In genomic region chr2:240309214-240309613, GRCh38 we compare ENCODE assay signal across 23 cellular contexts.
DNase-seq lines count a peak whose midpoint lies in the region; ATAC-seq, FAIRE-seq and TF ChIP-seq lines count a peak whose summit lies in the region.
"Had no signal": no experiment of that assay in that cellular context is flagged by ENCODE, and none has a peak within 500 bp of the region (broad histone marks: within the 10 kb centered on the region; RNA-seq: fewer than 3 reads in every experiment).

No MANE protein-coding gene starts in this region.

- no peak overlapping the region for H3T11ph ChIP-seq in H9 (ENCODE audit: low read length)

- H2BK12ac ChIP-seq in H9 (ENCODE audit: insufficient read length, low read depth, low read length), result no peak overlapping the region
- no peak overlapping the region for H2BK12ac ChIP-seq in H1 (ENCODE audit: low read depth, low read length)
- H2BK12ac ChIP-seq in neuronal stem cell (ENCODE audit: low read length), result no peak overlapping the region

- TF ChIP-seq CTCF in D721Med (IDR thresholded peaks at IDR 0.05; ENCODE audit: insufficient read depth, missing control alignments), result no peak
- no peak for TF ChIP-seq CTCF in H9 (conservative IDR thresholded peaks at IDR 0.05)
- no peak for TF ChIP-seq CTCF in H1 (IDR thresholded peaks at IDR 0.05; ENCODE audit: control extremely low read depth in 1 of 3, insufficient read depth in 1 of 3, low read depth in 1 of 3, low read length in 3 of 3)
- no peak for TF ChIP-seq CTCF in uterus (IDR thresholded peaks at IDR 0.05)

- H3K23ac ChIP-seq in H9 (ENCODE audit: insufficient read length, low read depth, low read length) (no peak overlapping the region), H1 (ENCODE audit: insufficient read length) (no peak overlapping the region), neuronal stem cell (ENCODE audit: low read depth, low read length, poor library complexity) (no peak overlapping the region)

- no peaks in the 10 kb centered on the region for H3K79me1 ChIP-seq in H9 (ENCODE audit: insufficient read depth, low read depth, low read length, poor library complexity, severe bottlenecking)
- no peaks in the 10 kb centered on the region for H3K79me1 ChIP-seq in H1 (ENCODE audit: low read depth, low read length)
- peaks cover 1% of the 10 kb centered on the region for H3K79me1 ChIP-seq in neuronal stem cell (ENCODE audit: low read depth, low read length)

- CTCF ChIA-PET in H1 (lab: Charles Lee; ENCODE audit: partially characterized antibody), result no interaction called here

- H4K91ac ChIP-seq in H9 (ENCODE audit: insufficient read length, low read depth, low read length) (no peak overlapping the region), H1 (replicated peaks; ENCODE audit: insufficient read length, low read length) (no peak overlapping the region), neuronal stem cell (ENCODE audit: low read depth, low read length, poor library complexity) (no peak overlapping the region)

- TF ChIP-seq RAD21 in H1 (IDR thresholded peaks at IDR 0.05 in 1 of 2, conservative IDR thresholded peaks at IDR 0.05 in 1 of 2; ENCODE audit: low read depth in 2 of 2, low read length in 2 of 2), result no peak

- H3K4ac ChIP-seq in H9 (ENCODE audit: low read depth, low read length) (no peak overlapping the region), H1 (replicated peaks; ENCODE audit: insufficient read length, low read depth, low read length) (no peak overlapping the region), neuronal stem cell (ENCODE audit: low read length) (no peak overlapping the region)

- H3K56ac ChIP-seq in H9 (ENCODE audit: insufficient read length, low read depth, low read length) (no peak overlapping the region), H1 (replicated peaks; ENCODE audit: insufficient read length, low read depth, low read length) (peak overlapping the region; percentile 96)

- no peak overlapping the region for H2AFZ ChIP-seq in H9 (ENCODE audit: low read length)
- no peak overlapping the region for H2AFZ ChIP-seq in H1 (ENCODE audit: low read length)
- no peak overlapping the region for H2AFZ ChIP-seq in neuronal stem cell (ENCODE audit: low read length)

- TF ChIP-seq EP300 in H1 (IDR thresholded peaks at IDR 0.05; ENCODE audit: borderline replicate concordance in 1 of 2, low read depth in 2 of 2, low read length in 2 of 2), result no peak

- H3K4me1 Mint-ChIP-seq in H9, result peaks cover 6 to 7% of the 10 kb centered on the region in 2 experiments
- H3K4me1 Mint-ChIP-seq: CD4-positive, CD25-positive, alpha-beta regulatory T cell had no signal

- H2BK120ac ChIP-seq in H9 (ENCODE audit: low read depth, low read length, poor library complexity, severe bottlenecking), result no peak overlapping the region
- no peak overlapping the region for H2BK120ac ChIP-seq in H1 (replicated peaks; ENCODE audit: low read depth, low read length)
- H2BK120ac ChIP-seq in neuronal stem cell (ENCODE audit: low read depth, low read length), result no peak overlapping the region

- no peak overlapping the region for H3K18ac ChIP-seq in H9 (ENCODE audit: insufficient read length, low read depth, low read length)
- H3K18ac ChIP-seq in H1 (ENCODE audit: extremely low read depth, low read length), result no peak overlapping the region
- H3K18ac ChIP-seq in neuronal stem cell (ENCODE audit: low read length), result no peak overlapping the region

- H3K27ac ChIP-seq in H9 (ENCODE audit: insufficient read length, low read depth, low read length) (no peak overlapping the region), H1 (ENCODE audit: low read depth, low read length) (no peak overlapping the region), neuronal stem cell (replicated peaks; ENCODE audit: low read length) (no peak overlapping the region), uterus (no peak overlapping the region)
- H3K27ac ChIP-seq: SK-N-MC had no signal

- POLR2A ChIA-PET in H1 (lab: Charles Lee; ENCODE audit: partially characterized antibody), result no interaction called here

- H2BK15ac ChIP-seq in H9 (ENCODE audit: low read depth, low read length) (no peak overlapping the region), H1 (ENCODE audit: low read length) (no peak overlapping the region), neuronal stem cell (ENCODE audit: low read length) (no peak overlapping the region)

- H3K14ac ChIP-seq in H9 (ENCODE audit: insufficient read depth, low read length) (no peak overlapping the region), H1 (ENCODE audit: insufficient read length) (no peak overlapping the region), neuronal stem cell (ENCODE audit: low read length) (peak overlapping the region; percentile 12)

- H3K4me2 ChIP-seq in H9 (ENCODE audit: insufficient read depth, insufficient read length, low read length) (no peak overlapping the region), H1 (ENCODE audit: insufficient read depth in 1 of 2, low read depth in 2 of 2, low read length in 2 of 2) (no peak overlapping the region), neuronal stem cell (ENCODE audit: insufficient read depth, low read length, poor library complexity, severe bottlenecking) (no peak overlapping the region)

- FAIRE-seq in D721Med (lab: Jason Lieb, UNC) (peak; percentile 70), H1 (lab: Jason Lieb, UNC) (peak; percentile 85)
- FAIRE-seq: A204.1 had no signal

- H4K8ac ChIP-seq in H9 (replicated peaks; ENCODE audit: insufficient read length, low read depth, low read length) (no peak overlapping the region), H1 (ENCODE audit: extremely low read depth, insufficient read depth, low read length) (no peak overlapping the region), neuronal stem cell (ENCODE audit: low read depth, low read length) (no peak overlapping the region)

- no peak overlapping the region for H2AK5ac ChIP-seq in H9 (ENCODE audit: insufficient read length, low read length)
- H2AK5ac ChIP-seq in H1 (ENCODE audit: low read depth, low read length), result no peak overlapping the region; the same call in 1 of the 2 replicates
- no peak overlapping the region for H2AK5ac ChIP-seq in neuronal stem cell (ENCODE audit: low read depth, low read length)

- no peaks in the 10 kb centered on the region for H3K79me2 ChIP-seq in H9 (ENCODE audit: insufficient read depth, low read length)
- no peaks in the 10 kb centered on the region for H3K79me2 ChIP-seq in H1 (ENCODE audit: control insufficient read depth in 1 of 2, insufficient read depth in 2 of 2, low read length in 2 of 2)

- no peaks in the 10 kb centered on the region; the same call in 1 of the 2 replicates for H3K27me3 Mint-ChIP-seq in H9 (ENCODE audit: low read depth)
- H3K27me3 Mint-ChIP-seq: CD4-positive, CD25-positive, alpha-beta regulatory T cell had no signal

- H3K4me3 Mint-ChIP-seq in H9, result no peak overlapping the region
- H3K4me3 Mint-ChIP-seq: CD4-positive, CD25-positive, alpha-beta regulatory T cell; HFFc6 had no signal

- intact Hi-C loops in uterus (cut with DNase I; ENCODE audit: low total_unique reads), result no loop called here

- no peaks in the 10 kb centered on the region for H3K23me2 ChIP-seq in H9 (ENCODE audit: insufficient read length, low read depth, low read length, poor library complexity, severe bottlenecking)
- H3K23me2 ChIP-seq in H1 (ENCODE audit: low read depth, low read length), result peaks cover 12% of the 10 kb centered on the region; the same call in 1 of the 2 replicates

- no peak for ATAC-seq in GM21526 (IDR thresholded peaks at IDR 0.05; ENCODE audit: low FRiP score, unreplicated experiment)

- H4K5ac ChIP-seq in H9 (ENCODE audit: insufficient read length, low read depth, low read length), result no peak overlapping the region
- H4K5ac ChIP-seq in H1 (ENCODE audit: insufficient read length, low read depth, low read length), result no peak overlapping the region

- DNase-seq in D721Med (ENCODE audit: insufficient read length, low spot score) (no peak), H9 (peak; percentile 15), H1 (ENCODE audit: low read depth in 1 of 2, low spot score in 2 of 2) (no peak), neuronal stem cell (ENCODE audit: low spot score) (no peak), uterus (no peak), NCI-H526 treated with DMSO at 0.1 percent for 48 hours (lab: John Stamatoyannopoulos, UW) (no peak)
- DNase-seq in stimulated activated CD4-positive, alpha-beta T cell treated with anti-CD3 and anti-CD28 coated beads, Interleukin-2, amount 100 ng/mL, for 48 hours, result no peak
- DNase-seq: BE2C; CD4-positive, CD25-positive, alpha-beta regulatory T cell; COR-L47; DMS153; GDM1; GOT3; HFFc6; NCI-H1105; NCI-H1694; NCI-H510A treated with DMSO at 0.1 percent for 48 hours; NCI-H82; OCI-M1; SHP77 had no signal

- H4K20me1 ChIP-seq in H9 (ENCODE audit: control insufficient read depth, insufficient read depth, insufficient read length), result no peaks in the 10 kb centered on the region
- peaks cover 0 to 7% of the 10 kb centered on the region in 2 experiments for H4K20me1 ChIP-seq in H1 (replicated peaks in 1 of 2; ENCODE audit: control insufficient read depth in 1 of 2, insufficient read depth in 2 of 2, low read length in 2 of 2)

- H3K4me1 ChIP-seq in H9 (ENCODE audit: insufficient read depth, low read length) (no peaks in the 10 kb centered on the region), H1 (replicated peaks in 1 of 4; ENCODE audit: control insufficient read depth in 3 of 4, insufficient read depth in 4 of 4, low read length in 3 of 4) (peaks cover 0 to 6% (median 0%) of the 10 kb centered on the region in 4 experiments; a peak in 2 of 7 replicates), neuronal stem cell (ENCODE audit: control insufficient read depth in 2 of 2, insufficient read depth in 1 of 2, low read depth in 1 of 2, low read length in 2 of 2) (peaks cover 5 to 10% of the 10 kb centered on the region in 2 donors), uterus (no peaks in the 10 kb centered on the region)
- H3K4me1 ChIP-seq: BE2C had no signal

- H3K36me3 ChIP-seq in H1 (ENCODE audit: control insufficient read depth in 2 of 4, insufficient read depth in 4 of 4, low read length in 3 of 4) (no peaks in the 10 kb centered on the region), neuronal stem cell (replicated peaks in 1 of 2; ENCODE audit: control insufficient read depth in 2 of 2, insufficient read depth in 2 of 2, low read length in 2 of 2) (peaks cover 0 to 5% of the 10 kb centered on the region in 2 donors), uterus (no peaks in the 10 kb centered on the region)
- H3K36me3 ChIP-seq: BE2C had no signal

- no peak overlapping the region for H3K27ac Mint-ChIP-seq in H9
- H3K27ac Mint-ChIP-seq: CD4-positive, CD25-positive, alpha-beta regulatory T cell; HFFc6 had no signal

- no peaks in the 10 kb centered on the region for H3K9me3 ChIP-seq in H9 (ENCODE audit: control insufficient read depth, low read depth, low read length)
- peaks cover 0 to 6% of the 10 kb centered on the region in 2 experiments; a peak in 2 of 4 replicates for H3K9me3 ChIP-seq in H1 (ENCODE audit: insufficient read depth in 2 of 2, low read depth in 1 of 2, low read length in 1 of 2)
- peaks cover 0 to 5% of the 10 kb centered on the region in 2 donors for H3K9me3 ChIP-seq in neuronal stem cell (replicated peaks in 1 of 2; ENCODE audit: control insufficient read depth in 2 of 2, insufficient read depth in 1 of 2, low read depth in 1 of 2, low read length in 2 of 2)
- no peaks in the 10 kb centered on the region for H3K9me3 ChIP-seq in uterus
- H3K9me3 ChIP-seq: BE2C had no signal

- H3K27me3 ChIP-seq in H9 (ENCODE audit: insufficient read depth, low read length), result no peaks in the 10 kb centered on the region
- H3K27me3 ChIP-seq in H1 (replicated peaks in 1 of 4; ENCODE audit: control insufficient read depth in 3 of 4, extremely low read depth in 1 of 4, insufficient read depth in 3 of 4, low read length in 3 of 4), result no peaks in the 10 kb centered on the region
- H3K27me3 ChIP-seq in neuronal stem cell (ENCODE audit: control insufficient read depth in 3 of 3, insufficient read depth in 3 of 3, low read depth in 1 of 3, low read length in 3 of 3), result no peaks in the 10 kb centered on the region
- no peaks in the 10 kb centered on the region for H3K27me3 ChIP-seq in uterus
- H3K27me3 ChIP-seq: BE2C had no signal

- WGBS in H9 (ENCODE audit: extremely low coverage, insufficient read length, low lambda C conversion rate), result no CpG with 5 or more reads among the region's 1 CpG
- 58% methylated on average over 1 of the region's 1 CpG; no CpG with 5 or more reads in 1 of the 2 experiments for WGBS in H1 (ENCODE audit: extremely low coverage in 1 of 2, insufficient coverage in 1 of 2, insufficient read length in 1 of 2, insufficient replicate concordance in 2 of 2, low coverage in 1 of 2, low lambda C conversion rate in 2 of 2, missing lambda C conversion rate in 1 of 2), 2 experiments
- no CpG with 5 or more reads among the region's 1 CpG for WGBS in neuronal stem cell (ENCODE audit: extremely low coverage in 2 of 2, insufficient read length in 2 of 2, insufficient replicate concordance in 1 of 2), 2 donors

- H3K9me3 Mint-ChIP-seq in H9, result peaks cover 0 to 3% of the 10 kb centered on the region in 2 experiments; a peak in 1 of 5 replicates
- H3K9me3 Mint-ChIP-seq: CD4-positive, CD25-positive, alpha-beta regulatory T cell; HFFc6 had no signal

- H3K9ac ChIP-seq in H9 (ENCODE audit: extremely low read depth, insufficient read length, low read length) (no peak overlapping the region), H1 (replicated peaks in 1 of 4; ENCODE audit: extremely low read depth in 1 of 4, low read depth in 3 of 4, low read length in 3 of 4) (0 out of 7 replicates have a peak overlapping the region, but pooled peaks of 1 of the 4 experiments have one; percentile 21), neuronal stem cell (ENCODE audit: low read depth, low read length, poor library complexity) (no peak overlapping the region)

- H3K4me3 ChIP-seq in H1 (ENCODE audit: extremely low read depth in 1 of 4, insufficient read depth in 2 of 4, low read depth in 3 of 4, low read length in 4 of 4) (no peak overlapping the region), neuronal stem cell (ENCODE audit: low read length in 2 of 2) (peak overlapping the region in 1 of 2 donors; percentile 49), uterus (no peak overlapping the region)
- H3K4me3 ChIP-seq: SK-N-MC had no signal

- H2BK5ac ChIP-seq in H9 (ENCODE audit: insufficient read length, low read length) (no peak overlapping the region), H1 (ENCODE audit: low read depth, low read length) (no peak overlapping the region), neuronal stem cell (ENCODE audit: low read length) (no peak overlapping the region)

- no peaks in the 10 kb centered on the region for H3K36me3 Mint-ChIP-seq in H9 (ENCODE audit: insufficient read depth in 1 of 3, low read depth in 3 of 3)
- H3K36me3 Mint-ChIP-seq: CD4-positive, CD25-positive, alpha-beta regulatory T cell had no signal

- no peak for TF ChIP-seq POLR2A in H1 (IDR thresholded peaks at IDR 0.05; ENCODE audit: control extremely low read depth in 1 of 2, low read depth in 2 of 2, low read length in 2 of 2)
- TF ChIP-seq POLR2A in uterus (IDR thresholded peaks at IDR 0.05), result no peak

- H2BK20ac ChIP-seq in H9 (ENCODE audit: low read depth, low read length, poor library complexity, severe bottlenecking) (no peak overlapping the region), H1 (ENCODE audit: low read length) (no peak overlapping the region)
